In genomic region chr20:2880650-2881049, GRCh38 we compare ENCODE assay signal across 20 cellular contexts.
"Had no signal": no experiment of that assay in that cellular context is flagged by ENCODE, and none has a peak within 500 bp of the region (broad histone marks: within the 10 kb centered on the region; RNA-seq: fewer than 3 reads in every experiment).

No MANE protein-coding gene starts in this region.

- H3K27ac Mint-ChIP-seq: stimulated activated effector memory CD8-positive, alpha-beta T cell treated with anti-CD3 and anti-CD28 coated beads, Interleukin-12 subunit alpha, Interleukin-12 subunit beta, amount 100 ng/mL, for 72 hours; stimulated activated naive CD8-positive, alpha-beta T cell treated with anti-CD3 and anti-CD28 coated beads, Interleukin-15, Interleukin-2, amounts not matched to agents 100 ng/mL and 50 ng/mL, for 24 hours; type B pancreatic cell had no signal

- H3K27me3 Mint-ChIP-seq: naive thymus-derived CD8-positive, alpha-beta T cell; stimulated activated naive CD8-positive, alpha-beta T cell treated with anti-CD3 and anti-CD28 coated beads, Interleukin-15, Interleukin-2, amounts not matched to agents 100 ng/mL and 50 ng/mL, for 24 hours; type B pancreatic cell had no signal

- H3K4me3 Mint-ChIP-seq: stimulated activated effector memory CD8-positive, alpha-beta T cell treated with anti-CD3 and anti-CD28 coated beads, Interleukin-12 subunit alpha, Interleukin-12 subunit beta, amount 100 ng/mL, for 72 hours; stimulated activated naive CD8-positive, alpha-beta T cell treated with anti-CD3 and anti-CD28 coated beads, Interleukin-15, Interleukin-2, amounts not matched to agents 100 ng/mL and 50 ng/mL, for 24 hours; type B pancreatic cell had no signal

- DNase-seq: hippocampal formation; kidney; left colon; left lung; lower lobe of right lung; mammary epithelial cell; mesenchymal stem cell; naive thymus-derived CD8-positive, alpha-beta T cell; pancreas; retina; right cardiac atrium; sigmoid colon; small intestine; spleen; stimulated activated CD4-positive, alpha-beta T cell treated with anti-CD3 and anti-CD28 coated beads, Interleukin-4, amount 100 ng/mL, for 24 hours; stimulated activated naive CD4-positive, alpha-beta T cell; uterus had no signal

- H3K9me3 Mint-ChIP-seq: naive thymus-derived CD8-positive, alpha-beta T cell; stimulated activated effector memory CD8-positive, alpha-beta T cell treated with anti-CD3 and anti-CD28 coated beads, Interleukin-12 subunit alpha, Interleukin-12 subunit beta, amount 100 ng/mL, for 72 hours; stimulated activated naive CD8-positive, alpha-beta T cell treated with anti-CD3 and anti-CD28 coated beads, Interleukin-15, Interleukin-2, amounts not matched to agents 100 ng/mL and 50 ng/mL, for 24 hours; type B pancreatic cell had no signal

- ATAC-seq: left colon; left lung; lower lobe of right lung; naive thymus-derived CD8-positive, alpha-beta T cell; pancreas; right cardiac atrium; stimulated activated effector memory CD8-positive, alpha-beta T cell treated with anti-CD3 and anti-CD28 coated beads, Interleukin-12 subunit alpha, Interleukin-12 subunit beta, amount 100 ng/mL, for 72 hours had no signal
